In genomic region chr14:75993567-75994041, GRCh38 we compare ENCODE assay signal across 1 cellular context.
TF ChIP-seq lines count a peak whose summit lies in the region.

No MANE protein-coding gene starts in this region.

TF ChIP-seq in HepG2, 621 proteins besides CTCF, POLR2A, EP300 and RAD21:
- TF ChIP-seq SRSF4 (IDR thresholded peaks at IDR 0.05; ENCODE audit: low read depth, low read length, poor library complexity, severe bottlenecking), result no peak
